In genomic region chr3:11272913-11273574, GRCh38 we compare ENCODE assay signal across 8 cellular contexts. TPM values are rescaled to one million over a fixed set of nuclear protein-coding genes. Genes with fewer than 3 reads are reported as not detected.
DNase-seq lines count a peak whose midpoint lies in the region; ATAC-seq, FAIRE-seq and TF ChIP-seq lines count a peak whose summit lies in the region.

No MANE protein-coding gene starts in this region.

- peak overlapping the region; percentile 93 for H3K27ac Mint-ChIP-seq in activated naive CD4-positive, alpha-beta T cell treated with anti-CD3 and anti-CD28 coated beads for 36 hours
- peak overlapping the region; percentile 97 to 98 for H3K27ac Mint-ChIP-seq in activated naive CD4-positive, alpha-beta T cell treated with anti-CD3 and anti-CD28 coated beads, Interleukin-2, amount 50 U/mL, for 72 hours

- DNase-seq in activated naive CD4-positive, alpha-beta T cell treated with anti-CD3 and anti-CD28 coated beads for 36 hours: no peak
- DNase-seq in activated naive CD4-positive, alpha-beta T cell (lab: John Stamatoyannopoulos, UW): no peak
- DNase-seq in activated naive CD4-positive, alpha-beta T cell treated with anti-CD3 and anti-CD28 coated beads, Interleukin-2, amount 50 U/mL, for 72 hours (ENCODE audit: low spot score in 2 of 2): no peak
- no peak for DNase-seq in kidney
- DNase-seq in NCI-H146 (lab: John Stamatoyannopoulos, UW): no peak

- H3K27ac ChIP-seq in kidney (ENCODE audit: low read depth in 2 of 2, low read length in 2 of 2): no peak overlapping the region
- H3K27ac ChIP-seq in thymus (ENCODE audit: low read depth): peak overlapping the region; percentile 36

- FAIRE-seq in kidney (lab: Jason Lieb, UNC): no peak

- CTCF ChIA-PET in activated naive CD4-positive, alpha-beta T cell treated with anti-CD3 and anti-CD28 coated beads for 36 hours (lab: Charles Lee): interaction anchor here (0.5 to 1.7 kb wide), 3 partner anchors 11 to 1086 kb away, joined by 3 to 4 read pairs (median 4); no protein-coding TSS in a partner anchor

- TF ChIP-seq CTCF in kidney (IDR thresholded peaks at IDR 0.05; ENCODE audit: borderline replicate concordance, extremely low read depth, insufficient read depth): no peak

- H3K9me3 Mint-ChIP-seq in activated naive CD4-positive, alpha-beta T cell treated with anti-CD3 and anti-CD28 coated beads for 36 hours: peaks cover 7% of the 10 kb centered on the region
- peaks cover 7 to 8% of the 10 kb centered on the region in 2 donors for H3K9me3 Mint-ChIP-seq in activated naive CD4-positive, alpha-beta T cell treated with anti-CD3 and anti-CD28 coated beads, Interleukin-2, amount 50 U/mL, for 72 hours

- H3K4me3 Mint-ChIP-seq in activated naive CD4-positive, alpha-beta T cell treated with anti-CD3 and anti-CD28 coated beads for 36 hours: peak overlapping the region; percentile 93

- peak overlapping the region; percentile 96 to 100 for H3K4me3 ChIP-seq in kidney (ENCODE audit: low read length in 2 of 2)
- peak overlapping the region; percentile 57 for H3K4me3 ChIP-seq in thymus (ENCODE audit: low read length)

- 3% methylated on average over 9 of the region's 9 CpGs for WGBS in thymus

- H3K27me3 ChIP-seq in thymus (ENCODE audit: control insufficient read depth, insufficient read depth): no peaks in the 10 kb centered on the region

- H3K9me3 ChIP-seq in kidney (ENCODE audit: control insufficient read depth in 1 of 2, low read length in 2 of 2) (no peaks in the 10 kb centered on the region), thymus (ENCODE audit: control insufficient read depth) (no peaks in the 10 kb centered on the region)

- no peaks in the 10 kb centered on the region for H3K27me3 Mint-ChIP-seq in activated naive CD4-positive, alpha-beta T cell treated with anti-CD3 and anti-CD28 coated beads for 36 hours (ENCODE audit: low read depth)

- peak overlapping the region; percentile 91 to 99 for H3K9ac ChIP-seq in kidney (ENCODE audit: low read length in 2 of 2)

- ATAC-seq in activated naive CD4-positive, alpha-beta T cell treated with anti-CD3 and anti-CD28 coated beads, Interleukin-2, amount 50 U/mL, for 72 hours: no peak
- no peak for ATAC-seq in GM18511 (IDR thresholded peaks at IDR 0.05; ENCODE audit: unreplicated experiment)
- no peak for ATAC-seq in HG03439 (IDR thresholded peaks at IDR 0.05; ENCODE audit: unreplicated experiment)

- H3K4me1 Mint-ChIP-seq in activated naive CD4-positive, alpha-beta T cell treated with anti-CD3 and anti-CD28 coated beads for 36 hours (ENCODE audit: low read depth): peaks cover 48% of the 10 kb centered on the region

- peaks cover 25% of the 10 kb centered on the region for H3K36me3 Mint-ChIP-seq in activated naive CD4-positive, alpha-beta T cell treated with anti-CD3 and anti-CD28 coated beads for 36 hours (ENCODE audit: low read depth)
- H3K36me3 Mint-ChIP-seq in activated naive CD4-positive, alpha-beta T cell treated with anti-CD3 and anti-CD28 coated beads, Interleukin-2, amount 50 U/mL, for 72 hours: peaks cover 39 to 45% of the 10 kb centered on the region in 2 donors

- H3K36me3 ChIP-seq in kidney (ENCODE audit: control insufficient read depth in 1 of 2, insufficient read depth in 2 of 2, low read length in 2 of 2) (peaks cover 0 to 4% of the 10 kb centered on the region in 2 donors), thymus (ENCODE audit: control insufficient read depth, insufficient read depth) (no peaks in the 10 kb centered on the region)

- peaks cover 8 to 12% of the 10 kb centered on the region in 2 donors for H3K4me1 ChIP-seq in kidney (ENCODE audit: control insufficient read depth in 1 of 2, insufficient read depth in 1 of 2, low read depth in 1 of 2, low read length in 2 of 2)
- peaks cover 7% of the 10 kb centered on the region for H3K4me1 ChIP-seq in thymus (ENCODE audit: control insufficient read depth, insufficient read depth, low read length)

- intact Hi-C loops in activated naive CD4-positive, alpha-beta T cell treated with anti-CD3 and anti-CD28 coated beads for 36 hours (cut with micrococcal nuclease): loop anchor here (1.0 to 5.0 kb wide), 6 partner anchors 18 to 1389 kb away; partner anchors contain the start of gene RAF1
- intact Hi-C loops in kidney (cut with DNase I): no loop called here

RNA-seq across cellular contexts. Expression of gene ATG7, which starts 0.8 kb away (rescaled TPM):
- total RNA-seq in activated naive CD4-positive, alpha-beta T cell treated with anti-CD3 and anti-CD28 coated beads for 36 hours: 10 to 100 TPM; 25.9 to 27.0 TPM
- total RNA-seq in activated naive CD4-positive, alpha-beta T cell treated with anti-CD3 and anti-CD28 coated beads, Interleukin-2, amount 50 U/mL, for 72 hours: 10 to 100 TPM; 23.5 to 36.6 TPM
- total RNA-seq in kidney: 54.9 TPM
- polyA plus RNA-seq in kidney (ENCODE audit: insufficient read depth, low read depth, low replicate concordance) (15.3 TPM), thymus (9.0 TPM)
